In the genomic region with DNA sequence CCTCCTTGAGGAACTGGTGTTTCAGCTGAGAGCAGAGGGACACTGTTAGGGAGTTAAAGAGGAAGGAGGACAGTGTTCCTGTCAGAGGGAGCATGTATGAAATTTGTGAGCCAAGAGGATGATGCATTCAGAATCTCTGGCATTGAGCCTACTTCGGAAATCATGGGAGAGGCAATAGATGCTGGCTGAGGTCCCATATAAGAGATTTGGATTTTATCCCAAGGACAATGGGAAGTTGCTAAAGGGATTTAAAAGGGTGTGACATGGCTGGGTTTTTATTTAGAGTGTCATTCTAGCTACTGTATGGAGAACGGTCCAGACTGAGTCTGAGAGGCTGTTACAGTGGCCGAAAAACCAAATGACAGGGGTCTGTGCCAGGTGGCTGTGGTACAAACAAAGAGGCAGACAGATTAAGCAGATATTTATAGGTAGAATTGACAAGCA, we compare ENCODE assay signal across 11 cellular contexts.
DNase-seq lines count a peak whose midpoint lies in the region; ATAC-seq and TF ChIP-seq lines count a peak whose summit lies in the region.
"Had no signal": no experiment of that assay in that cellular context is flagged by ENCODE, and none has a peak within 500 bp of the region (broad histone marks: within the 10 kb centered on the region; RNA-seq: fewer than 3 reads in every experiment).

No MANE protein-coding gene starts in this region.

- no peak overlapping the region for H2BK5ac ChIP-seq in IMR-90 (ENCODE audit: low read depth, low read length, poor library complexity, severe bottlenecking)

- no peak overlapping the region for H2AK9ac ChIP-seq in IMR-90 (replicated peaks; ENCODE audit: low read depth, low read length, poor library complexity)

- H3K36me3 Mint-ChIP-seq in chondrocyte (ENCODE audit: low read depth), result no peaks in the 10 kb centered on the region

- no peaks in the 10 kb centered on the region for H3K9me1 ChIP-seq in IMR-90 (ENCODE audit: insufficient read depth, low read length)

- H3K9me3 Mint-ChIP-seq in chondrocyte (ENCODE audit: low read depth), result no peaks in the 10 kb centered on the region

- POLR2A ChIA-PET in IMR-90 (lab: Charles Lee; ENCODE audit: unreplicated experiment), result no interaction called here

- CTCF ChIA-PET in IMR-90 (lab: Yijun Ruan, JAX), result no interaction called here

- no peak overlapping the region for H4K8ac ChIP-seq in IMR-90 (ENCODE audit: low read depth in 2 of 2, low read length in 2 of 2)

- H3K4me3 Mint-ChIP-seq in chondrocyte (ENCODE audit: unreplicated experiment), result no peak overlapping the region

- no peak overlapping the region; the same call in 1 of the 2 replicates for H3K56ac ChIP-seq in IMR-90 (ENCODE audit: extremely low read depth, insufficient read depth, low read length)

- 0 out of 2 replicates have a peak overlapping the region, but pooled peaks have one; percentile 10 for H3K4me2 ChIP-seq in IMR-90 (ENCODE audit: low read depth, low read length)
- no peak overlapping the region for H3K4me2 ChIP-seq in fibroblast of lung (ENCODE audit: extremely low read depth, insufficient read depth, low read length)

- no peaks in the 10 kb centered on the region for H3K79me1 ChIP-seq in IMR-90 (ENCODE audit: low read depth in 1 of 2, low read length in 2 of 2)

- no peak overlapping the region for H3K27ac Mint-ChIP-seq in chondrocyte (ENCODE audit: unreplicated experiment)

- in situ Hi-C loops in IMR-90 (cut with MboI; ENCODE audit: low sequenced_read_pairs) (no loop called here), gastrocnemius medialis (cut with MboI; ENCODE audit: low sequenced_read_pairs in 4 of 4) (no loop called here)

- H3K4me3 ChIP-seq in IMR-90 (ENCODE audit: insufficient read depth, low read depth, low read length), result no peak overlapping the region
- H3K4me3 ChIP-seq in RWPE2 (ENCODE audit: severe bottlenecking), result no peak overlapping the region
- no peak overlapping the region for H3K4me3 ChIP-seq in fibroblast of lung (replicated peaks in 1 of 4; ENCODE audit: control extremely low read depth in 1 of 4, insufficient read depth in 1 of 4, low read depth in 3 of 4, low read length in 4 of 4)
- H3K4me3 ChIP-seq in retinal pigment epithelial cell (ENCODE audit: low read length), result no peak overlapping the region
- H3K4me3 ChIP-seq in gastrocnemius medialis, result no peak overlapping the region

- no peak overlapping the region for H3K4ac ChIP-seq in IMR-90 (ENCODE audit: low read depth, low read length)

- H3K27me3 ChIP-seq in IMR-90 (ENCODE audit: control insufficient read depth, insufficient read depth, low read length), result no peaks in the 10 kb centered on the region
- H3K27me3 ChIP-seq in RWPE2 (ENCODE audit: insufficient read depth, poor library complexity, severe bottlenecking), result no peaks in the 10 kb centered on the region
- H3K27me3 ChIP-seq in fibroblast of lung (ENCODE audit: control insufficient read depth, insufficient read depth, low read length), result no peaks in the 10 kb centered on the region
- no peaks in the 10 kb centered on the region for H3K27me3 ChIP-seq in gastrocnemius medialis

- no peak overlapping the region; the same call in 1 of the 2 replicates for H3K14ac ChIP-seq in IMR-90 (replicated peaks; ENCODE audit: low read depth, low read length)

- peaks cover 13% of the 10 kb centered on the region for H3K4me1 Mint-ChIP-seq in chondrocyte (ENCODE audit: low read depth)

- H4K91ac ChIP-seq in IMR-90 (ENCODE audit: insufficient read depth, low read depth, low read length), result no peak overlapping the region

- H4K5ac ChIP-seq in IMR-90 (ENCODE audit: low read depth, low read length), result no peak overlapping the region

- H3K27ac ChIP-seq in IMR-90 (ENCODE audit: insufficient read depth, low read length) (no peak overlapping the region), RWPE2 (ENCODE audit: poor library complexity, severe bottlenecking) (no peak overlapping the region), fibroblast of lung (ENCODE audit: insufficient read depth, low read length) (no peak overlapping the region), gastrocnemius medialis (no peak overlapping the region)

- no peak overlapping the region for H2AK5ac ChIP-seq in IMR-90 (ENCODE audit: low read depth, low read length)

- H3K9me3 ChIP-seq in IMR-90 (ENCODE audit: control insufficient read depth, insufficient read depth, low read length) (no peaks in the 10 kb centered on the region), RWPE2 (ENCODE audit: severe bottlenecking) (no peaks in the 10 kb centered on the region), fibroblast of lung (ENCODE audit: control insufficient read depth, insufficient read depth, low read depth, low read length) (no peaks in the 10 kb centered on the region), gastrocnemius medialis (no peaks in the 10 kb centered on the region)

- H3K4me1 ChIP-seq in IMR-90 (ENCODE audit: control insufficient read depth, insufficient read depth, low read length) (no peaks in the 10 kb centered on the region; the same call in 1 of the 2 replicates), RWPE2 (ENCODE audit: insufficient read depth, poor library complexity, severe bottlenecking) (no peaks in the 10 kb centered on the region), fibroblast of lung (ENCODE audit: control insufficient read depth, extremely low read depth, insufficient read depth, low read length) (no peaks in the 10 kb centered on the region), gastrocnemius medialis (no peaks in the 10 kb centered on the region)

- intact Hi-C loops in IMR-90 (cut with micrococcal nuclease) (no loop called here), gastrocnemius medialis (cut with DNase I; ENCODE audit: low total_unique reads) (no loop called here)

- H3K36me3 ChIP-seq in IMR-90 (ENCODE audit: control insufficient read depth, insufficient read depth, low read length), result no peaks in the 10 kb centered on the region
- no peaks in the 10 kb centered on the region for H3K36me3 ChIP-seq in RWPE2 (ENCODE audit: low read depth)
- H3K36me3 ChIP-seq in fibroblast of lung (ENCODE audit: control insufficient read depth, insufficient read depth, low read length), result no peaks in the 10 kb centered on the region
- H3K36me3 ChIP-seq in gastrocnemius medialis, result no peaks in the 10 kb centered on the region

- TF ChIP-seq CTCF in IMR-90 (conservative IDR thresholded peaks at IDR 0.05; ENCODE audit: low read depth, low read length) (no peak), RWPE2 (IDR thresholded peaks at IDR 0.05; ENCODE audit: poor library complexity, severe bottlenecking) (no peak), fibroblast of lung (conservative IDR thresholded peaks at IDR 0.05 in 1 of 2, IDR thresholded peaks at IDR 0.05 in 1 of 2; ENCODE audit: low read depth in 1 of 2, low read length in 2 of 2) (no peak), retinal pigment epithelial cell (conservative IDR thresholded peaks at IDR 0.05; ENCODE audit: low read depth, low read length) (no peak), chondrocyte (IDR thresholded peaks at IDR 0.05) (no peak), gastrocnemius medialis (IDR thresholded peaks at IDR 0.05 in 4 of 5, conservative IDR thresholded peaks at IDR 0.05 in 1 of 5) (no peak)

- dilution Hi-C loops in IMR-90 (cut with HindIII; ENCODE audit: low sequenced_read_pairs, unreplicated experiment), result no loop called here

- no peak overlapping the region for H3K9ac ChIP-seq in IMR-90 (ENCODE audit: low read depth, low read length)
- H3K9ac ChIP-seq in fibroblast of lung (ENCODE audit: insufficient read depth, low read length), result no peak overlapping the region

- no peak overlapping the region for H3K18ac ChIP-seq in IMR-90 (ENCODE audit: low read depth, low read length)

- H2AFZ ChIP-seq in IMR-90 (replicated peaks; ENCODE audit: low read length, poor library complexity) (peak overlapping the region; percentile 75), fibroblast of lung (ENCODE audit: low read length) (no peak overlapping the region)

- no peaks in the 10 kb centered on the region for H4K20me1 ChIP-seq in IMR-90 (ENCODE audit: insufficient read depth, low read length)
- no peaks in the 10 kb centered on the region for H4K20me1 ChIP-seq in fibroblast of lung (ENCODE audit: control insufficient read depth, extremely low read depth, insufficient read depth, low read length)

- ATAC-seq in IMR-90 (ENCODE audit: low read depth), result no peak; the same call in 1 of the 2 replicates
- peak; percentile 35; the same call in 1 of the 3 replicates for ATAC-seq in RWPE2 (ENCODE audit: low read depth)
- no peak for ATAC-seq in HG03378 (IDR thresholded peaks at IDR 0.05; ENCODE audit: unreplicated experiment)
- no peak for ATAC-seq in gastrocnemius medialis
- ATAC-seq: HCT116 had no signal

- H2BK20ac ChIP-seq in IMR-90 (ENCODE audit: low read depth, low read length), result no peak overlapping the region

- H3K79me2 ChIP-seq in fibroblast of lung (ENCODE audit: control insufficient read depth, insufficient read depth, low read length), result no peaks in the 10 kb centered on the region

- no peak overlapping the region for H2BK120ac ChIP-seq in IMR-90 (ENCODE audit: low read depth, low read length)

- no TSS peak for BruUV-seq in IMR-90 (replicated peaks; lab: Mats Ljungman, UMichigan)

- DNase-seq in IMR-90 (peak; percentile 62), RWPE2 (ENCODE audit: low spot score) (no peak), fibroblast of lung (ENCODE audit: low read depth in 2 of 2) (peak; percentile 39 to 90), retinal pigment epithelial cell (ENCODE audit: low read depth) (peak; percentile 23), chondrocyte (ENCODE audit: low spot score) (no peak), gastrocnemius medialis (no peak)
- DNase-seq: caudate nucleus; NCI-H1436; stimulated activated CD4-positive, alpha-beta T cell treated with anti-CD3 and anti-CD28 coated beads, Interleukin-4, amount 100 ng/mL, for 24 hours had no signal

- TF ChIP-seq POLR2A in IMR-90 (IDR thresholded peaks at IDR 0.05; ENCODE audit: low read depth, low read length) (no peak), gastrocnemius medialis (IDR thresholded peaks at IDR 0.05) (no peak)

- no peak overlapping the region for H3K23ac ChIP-seq in IMR-90 (ENCODE audit: low read depth, low read length)

- no peaks in the 10 kb centered on the region for H3K27me3 Mint-ChIP-seq in chondrocyte (ENCODE audit: low read depth)

- 32% methylated on average over 3 of the region's 3 CpGs; no CpG with 5 or more reads in 1 of the 2 experiments for WGBS in IMR-90 (ENCODE audit: extremely low coverage in 2 of 2, insufficient read length in 1 of 2), 2 experiments

- no peak for TF ChIP-seq RAD21 in IMR-90 (IDR thresholded peaks at IDR 0.05; ENCODE audit: low read length)

- no peak overlapping the region for H2BK15ac ChIP-seq in IMR-90 (ENCODE audit: low read depth, low read length)

TF ChIP-seq in IMR-90, 13 proteins besides CTCF, POLR2A, EP300 and RAD21:
- TF ChIP-seq FOS (IDR thresholded peaks at IDR 0.05; ENCODE audit: low read depth, low read length), result no peak

Comparison
In these comparisons a context has a peak if more than half of its experiments do, and no peak if none do; other contexts are left out.
1. DNase-seq: peak in IMR-90 (single experiment), fibroblast of lung (2 of 2) and retinal pigment epithelial cell (single experiment); none in RWPE2 (single experiment), chondrocyte (single experiment) and gastrocnemius medialis (0 of 2).